In genomic region chr6:130293800-130294199, GRCh38 we compare ENCODE assay signal across 8 cellular contexts.
DNase-seq lines count a peak whose midpoint lies in the region; ATAC-seq and TF ChIP-seq lines count a peak whose summit lies in the region.

No MANE protein-coding gene starts in this region.

- WGBS in stomach, 5 donors, result 50 to 67% (median 58%) methylated on average over 3 of the region's 3 CpGs

- DNase-seq in AG10803 (ENCODE audit: low read depth) (peak; percentile 77), GM13977 (ENCODE audit: low spot score) (peak; percentile 51), T-helper 1 cell (peak in 3 of 5 donors; percentile 17 to 62 (median 19)), endothelial cell (ENCODE audit: low spot score) (peak; percentile 45), non-pigmented ciliary epithelial cell (ENCODE audit: low read depth) (peak; percentile 56), NCI-H2081 (lab: John Stamatoyannopoulos, UW) (no peak), stomach (no peak)

- no peaks in the 10 kb centered on the region for H3K4me1 ChIP-seq in stomach

- ATAC-seq in HG03442 (IDR thresholded peaks at IDR 0.05; ENCODE audit: unreplicated experiment), result peak; percentile 72

- intact Hi-C loops in stomach (cut with DNase I; ENCODE audit: low total_unique reads), result no loop called here

- H3K9me3 ChIP-seq in stomach, result no peaks in the 10 kb centered on the region

- no peak for TF ChIP-seq POLR2A in stomach (IDR thresholded peaks at IDR 0.05)

- in situ Hi-C loops in GM13977 (cut with MboI; ENCODE audit: low pct_unique_long_range_greater_than_20kb, low sequenced_read_pairs, unreplicated experiment), result no loop called here

- H3K9me3 Mint-ChIP-seq in endothelial cell (ENCODE audit: unreplicated experiment), result no peaks in the 10 kb centered on the region

- no peak overlapping the region for H3K27ac ChIP-seq in stomach

- H3K4me3 ChIP-seq in AG10803 (ENCODE audit: low read length), result no peak overlapping the region
- H3K4me3 ChIP-seq in stomach, result no peak overlapping the region

- no peak overlapping the region for H3K27ac Mint-ChIP-seq in endothelial cell (ENCODE audit: unreplicated experiment)

- no peaks in the 10 kb centered on the region for H3K36me3 ChIP-seq in stomach

- H3K36me3 Mint-ChIP-seq in endothelial cell (ENCODE audit: low read depth, unreplicated experiment), result no peaks in the 10 kb centered on the region

- TF ChIP-seq CTCF in AG10803 (conservative IDR thresholded peaks at IDR 0.05; ENCODE audit: low read length) (peak; percentile 92), GM13977 (IDR thresholded peaks at IDR 0.05; ENCODE audit: extremely low read depth, insufficient read depth, missing control alignments) (peak; percentile 67), endothelial cell (IDR thresholded peaks at IDR 0.05; ENCODE audit: unreplicated experiment) (no peak), stomach (IDR thresholded peaks at IDR 0.05) (peak in 1 of 7 experiments; percentile 14)

- no peak for TF ChIP-seq EP300 in stomach (IDR thresholded peaks at IDR 0.05)

- H3K27me3 ChIP-seq in stomach, result peaks cover 0 to 3% (median 0%) of the 10 kb centered on the region in 3 donors

- no peak overlapping the region for H3K4me3 Mint-ChIP-seq in endothelial cell (ENCODE audit: unreplicated experiment)

- no peaks in the 10 kb centered on the region for H3K27me3 Mint-ChIP-seq in endothelial cell (ENCODE audit: unreplicated experiment)

- H3K4me1 Mint-ChIP-seq in endothelial cell (ENCODE audit: unreplicated experiment), result peaks cover 7% of the 10 kb centered on the region

Comparison
In these comparisons a context has a peak if more than half of its experiments do, and no peak if none do; other contexts are left out.
1. DNase-seq: peak in AG10803 (single experiment), GM13977 (single experiment), T-helper 1 cell (3 of 5), endothelial cell (single experiment) and non-pigmented ciliary epithelial cell (single experiment); none in NCI-H2081 (0 of 2) and stomach (single experiment).